Comparison of ENCODE assay signal across 3 cellular contexts in the genomic region with DNA sequence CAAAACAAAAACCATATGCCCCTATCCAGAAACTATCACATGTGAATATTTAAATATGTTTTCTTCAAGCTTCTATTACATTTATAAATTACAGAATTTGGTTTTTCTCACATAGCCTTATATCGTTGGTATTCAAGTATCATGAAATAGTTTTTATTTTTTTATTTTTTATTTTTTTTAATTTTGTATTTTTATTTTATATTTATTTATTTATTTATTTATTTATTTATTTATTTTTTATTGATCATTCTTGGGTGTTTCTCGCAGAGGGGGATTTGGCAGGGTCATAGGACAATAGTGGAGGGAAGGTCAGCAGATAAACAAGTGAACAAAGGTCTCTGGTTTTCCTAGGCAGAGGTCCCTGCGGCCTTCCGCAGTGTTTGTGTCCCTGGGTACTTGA. TPM values are rescaled to one million over a fixed set of nuclear protein-coding genes. Genes with fewer than 3 reads are reported as not detected.
"Had no signal": no experiment of that assay in that cellular context is flagged by ENCODE, and none has a peak within 500 bp of the region (broad histone marks: within the 10 kb centered on the region; RNA-seq: fewer than 3 reads in every experiment).

No MANE protein-coding gene starts in this region.

RNA-seq across cellular contexts. Expression of gene GABRG3, which starts 32.0 kb away (rescaled TPM):
- total RNA-seq: GM23248, H4, HFFc6 had no signal
